ENCODE assay signal across 8 cellular contexts in the genomic region with DNA sequence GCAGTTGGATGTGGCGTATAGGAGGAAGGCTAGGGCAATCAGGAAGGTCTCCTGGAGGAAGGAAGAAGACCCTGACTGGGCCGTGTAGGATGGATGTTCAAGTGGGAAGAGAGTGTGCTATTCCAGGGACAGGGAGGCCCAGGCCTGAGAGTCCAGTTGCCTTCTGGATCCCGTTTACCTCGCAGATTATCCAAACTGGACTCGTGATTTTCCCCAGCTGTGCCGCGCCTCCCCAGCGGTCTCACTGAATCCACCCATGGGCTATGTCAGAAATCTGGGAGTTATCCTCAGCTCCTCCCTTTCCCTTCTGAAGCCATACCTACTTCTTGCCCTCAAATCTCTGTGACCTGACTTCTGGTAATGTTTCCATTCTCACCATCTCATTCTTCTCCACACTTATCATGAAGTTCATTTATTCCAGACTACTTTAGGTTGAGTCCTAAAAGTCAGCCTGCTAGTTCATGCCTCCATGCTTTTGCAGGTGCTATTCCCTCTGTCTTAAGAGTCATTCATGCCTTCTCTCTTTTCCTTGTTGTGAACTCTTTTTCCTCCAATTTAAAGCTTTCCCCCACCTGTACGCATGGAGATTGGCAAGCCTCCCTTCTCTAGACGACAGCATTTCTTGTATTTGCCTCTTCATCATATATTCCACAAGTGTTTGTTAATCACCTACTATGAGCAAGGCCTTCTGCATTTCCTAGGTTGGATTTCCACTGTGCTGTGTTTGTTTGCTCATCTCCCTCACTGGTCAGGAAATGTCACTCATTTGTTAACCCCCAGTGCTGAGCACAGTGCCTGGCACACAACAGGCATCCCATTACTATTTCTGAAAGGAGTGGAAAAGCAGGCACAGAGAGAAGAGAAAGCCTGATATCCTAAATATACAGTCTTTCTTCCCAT. TPM values are rescaled to one million over a fixed set of nuclear protein-coding genes. Genes with fewer than 3 reads are reported as not detected.
DNase-seq lines count a peak whose midpoint lies in the region; ATAC-seq, FAIRE-seq and TF ChIP-seq lines count a peak whose summit lies in the region.

No MANE protein-coding gene starts in this region.

- DNase-seq in AG08395 (ENCODE audit: low spot score) (peak; percentile 32), LHCN-M2 (ENCODE audit: low read depth) (peak; percentile 44), H1 (ENCODE audit: low read depth in 1 of 2, low spot score in 2 of 2) (no peak), NCI-H526 treated with DMSO at 0.1 percent for 48 hours (lab: John Stamatoyannopoulos, UW) (no peak), DMS153 (lab: John Stamatoyannopoulos, UW) (no peak)
- no peak for DNase-seq in activated CD4-positive, alpha-beta T cell treated with anti-CD3 and anti-CD28 coated beads for 1 hour

- H3K9me3 ChIP-seq in H1 (ENCODE audit: insufficient read depth in 2 of 2, low read depth in 1 of 2, low read length in 1 of 2) (no peaks in the 10 kb centered on the region), mucosa of stomach (ENCODE audit: control insufficient read depth, low read length) (no peaks in the 10 kb centered on the region)

- H3K9ac ChIP-seq in H1 (replicated peaks in 1 of 4; ENCODE audit: extremely low read depth in 1 of 4, low read depth in 3 of 4, low read length in 3 of 4) (peak overlapping the region; percentile 95 to 97 (median 96)), mucosa of stomach (ENCODE audit: low read length) (peak overlapping the region; percentile 93)

- peak overlapping the region; percentile 98; the same call in 1 of the 2 replicates for H4K8ac ChIP-seq in H1 (ENCODE audit: extremely low read depth, insufficient read depth, low read length)

- ATAC-seq in HG03108 (IDR thresholded peaks at IDR 0.05; ENCODE audit: unreplicated experiment): no peak

- H3K4me1 ChIP-seq in H1 (replicated peaks in 1 of 4; ENCODE audit: control insufficient read depth in 3 of 4, insufficient read depth in 4 of 4, low read length in 3 of 4) (peaks cover 2 to 13% (median 5%) of the 10 kb centered on the region in 4 experiments; a peak in 6 of 7 replicates), mucosa of stomach (ENCODE audit: control insufficient read depth, insufficient read depth, low read length) (peaks cover 72% of the 10 kb centered on the region)

- TF ChIP-seq CTCF in H1 (IDR thresholded peaks at IDR 0.05; ENCODE audit: control extremely low read depth in 1 of 3, insufficient read depth in 1 of 3, low read depth in 1 of 3, low read length in 3 of 3): no peak

- WGBS in H1 (ENCODE audit: extremely low coverage in 1 of 2, insufficient coverage in 1 of 2, insufficient read length in 1 of 2, insufficient replicate concordance in 2 of 2, low coverage in 1 of 2, low lambda C conversion rate in 2 of 2, missing lambda C conversion rate in 1 of 2), 2 experiments: 63% methylated on average over 10 of the region's 10 CpGs; no CpG with 5 or more reads in 1 of the 2 experiments

- H3K4ac ChIP-seq in H1 (replicated peaks; ENCODE audit: insufficient read length, low read depth, low read length): peak overlapping the region; percentile 58

- H2BK120ac ChIP-seq in H1 (replicated peaks; ENCODE audit: low read depth, low read length): no peak overlapping the region

- H4K5ac ChIP-seq in H1 (ENCODE audit: insufficient read length, low read depth, low read length): no peak overlapping the region

- no peak for TF ChIP-seq POLR2A in H1 (IDR thresholded peaks at IDR 0.05; ENCODE audit: control extremely low read depth in 1 of 2, low read depth in 2 of 2, low read length in 2 of 2)

- H3K79me2 ChIP-seq in H1 (ENCODE audit: control insufficient read depth in 1 of 2, insufficient read depth in 2 of 2, low read length in 2 of 2): peaks cover 22 to 50% of the 10 kb centered on the region in 2 experiments

- no peak for TF ChIP-seq EP300 in H1 (IDR thresholded peaks at IDR 0.05; ENCODE audit: borderline replicate concordance in 1 of 2, low read depth in 2 of 2, low read length in 2 of 2)

- H3K27me3 ChIP-seq in H1 (replicated peaks in 1 of 4; ENCODE audit: control insufficient read depth in 3 of 4, extremely low read depth in 1 of 4, insufficient read depth in 3 of 4, low read length in 3 of 4): no peaks in the 10 kb centered on the region
- no peaks in the 10 kb centered on the region for H3K27me3 ChIP-seq in mucosa of stomach (ENCODE audit: control insufficient read depth, insufficient read depth, low read length)

- no peak overlapping the region for H2AFZ ChIP-seq in H1 (ENCODE audit: low read length)

- H3K36me3 ChIP-seq in H1 (ENCODE audit: control insufficient read depth in 2 of 4, insufficient read depth in 4 of 4, low read length in 3 of 4): 0 out of 8 replicates have a peak, but pooled peaks cover 0 to 3% (median 0%) of the 10 kb centered on the region in 4 experiments
- no peaks in the 10 kb centered on the region for H3K36me3 ChIP-seq in mucosa of stomach (ENCODE audit: control insufficient read depth, insufficient read depth, low read length)

- H4K20me1 ChIP-seq in H1 (replicated peaks in 1 of 2; ENCODE audit: control insufficient read depth in 1 of 2, insufficient read depth in 2 of 2, low read length in 2 of 2): peaks cover 4 to 32% of the 10 kb centered on the region in 2 experiments

- H3K4me3 ChIP-seq in H1 (ENCODE audit: extremely low read depth in 1 of 4, insufficient read depth in 2 of 4, low read depth in 3 of 4, low read length in 4 of 4) (peak overlapping the region; percentile 88 to 94 (median 93)), mucosa of stomach (ENCODE audit: low read length) (peak overlapping the region; percentile 43)

- no peak overlapping the region for H4K91ac ChIP-seq in H1 (replicated peaks; ENCODE audit: insufficient read length, low read length)

- POLR2A ChIA-PET in H1 (lab: Charles Lee; ENCODE audit: partially characterized antibody): interaction anchor here (0.8 to 6.5 kb wide), 22 partner anchors 9 to 123 kb away, joined by 3 to 34 read pairs (median 4); no protein-coding TSS in a partner anchor

- no peak overlapping the region for H2AK5ac ChIP-seq in H1 (ENCODE audit: low read depth, low read length)

- no peak overlapping the region for H2BK20ac ChIP-seq in H1 (ENCODE audit: low read length)

- no peak for FAIRE-seq in H1 (lab: Jason Lieb, UNC)

- TF ChIP-seq RAD21 in H1 (IDR thresholded peaks at IDR 0.05 in 1 of 2, conservative IDR thresholded peaks at IDR 0.05 in 1 of 2; ENCODE audit: low read depth in 2 of 2, low read length in 2 of 2): no peak

- H3K4me2 ChIP-seq in H1 (ENCODE audit: insufficient read depth in 1 of 2, low read depth in 2 of 2, low read length in 2 of 2): peak overlapping the region; percentile 77 to 98

- H2BK5ac ChIP-seq in H1 (ENCODE audit: low read depth, low read length): peak overlapping the region; percentile 92; the same call in 1 of the 2 replicates

- H3K23me2 ChIP-seq in H1 (ENCODE audit: low read depth, low read length): peaks cover 10% of the 10 kb centered on the region

- no peak overlapping the region for H3K18ac ChIP-seq in H1 (ENCODE audit: extremely low read depth, low read length)

- no peak overlapping the region for H3K14ac ChIP-seq in H1 (ENCODE audit: insufficient read length)

- no peak overlapping the region for H2BK15ac ChIP-seq in H1 (ENCODE audit: low read length)

- H2BK12ac ChIP-seq in H1 (ENCODE audit: low read depth, low read length): no peak overlapping the region; the same call in 1 of the 2 replicates

- no peak overlapping the region for H3K56ac ChIP-seq in H1 (replicated peaks; ENCODE audit: insufficient read length, low read depth, low read length)

- peak overlapping the region; percentile 95 for H3K27ac ChIP-seq in H1 (ENCODE audit: low read depth, low read length)

- H3K23ac ChIP-seq in H1 (ENCODE audit: insufficient read length): no peak overlapping the region

- peaks cover 33% of the 10 kb centered on the region for H3K79me1 ChIP-seq in H1 (ENCODE audit: low read depth, low read length)

- CTCF ChIA-PET in H1 (lab: Charles Lee; ENCODE audit: partially characterized antibody): interaction anchor here (0.7 to 2.2 kb wide), 4 partner anchors 40 to 382 kb away, joined by 3 to 6 read pairs (median 3); no protein-coding TSS in a partner anchor

TF ChIP-seq in H1, 55 proteins besides CTCF, POLR2A, EP300 and RAD21 (continues in another document):
- no peak for TF ChIP-seq BACH1 (IDR thresholded peaks at IDR 0.05; ENCODE audit: low read length)
- TF ChIP-seq CEBPB (IDR thresholded peaks at IDR 0.05; ENCODE audit: low read depth, low read length): no peak
- no peak for TF ChIP-seq CREB1 (IDR thresholded peaks at IDR 0.05)
- no peak for TF ChIP-seq RXRA (IDR thresholded peaks at IDR 0.05; ENCODE audit: insufficient read depth, low read depth, low read length)
- TF ChIP-seq, protein P1, sequence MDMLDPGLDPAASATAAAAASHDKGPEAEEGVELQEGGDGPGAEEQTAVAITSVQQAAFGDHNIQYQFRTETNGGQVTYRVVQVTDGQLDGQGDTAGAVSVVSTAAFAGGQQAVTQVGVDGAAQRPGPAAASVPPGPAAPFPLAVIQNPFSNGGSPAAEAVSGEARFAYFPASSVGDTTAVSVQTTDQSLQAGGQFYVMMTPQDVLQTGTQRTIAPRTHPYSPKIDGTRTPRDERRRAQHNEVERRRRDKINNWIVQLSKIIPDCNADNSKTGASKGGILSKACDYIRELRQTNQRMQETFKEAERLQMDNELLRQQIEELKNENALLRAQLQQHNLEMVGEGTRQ (IDR thresholded peaks at IDR 0.05; ENCODE audit: low read length): no peak
- no peak for TF ChIP-seq HDAC2 (IDR thresholded peaks at IDR 0.05; ENCODE audit: borderline replicate concordance in 1 of 2, low read depth in 2 of 2, low read length in 2 of 2)
- TF ChIP-seq PHF8 (conservative IDR thresholded peaks at IDR 0.05; ENCODE audit: low read depth, low read length): no peak
- TF ChIP-seq, protein P2, sequence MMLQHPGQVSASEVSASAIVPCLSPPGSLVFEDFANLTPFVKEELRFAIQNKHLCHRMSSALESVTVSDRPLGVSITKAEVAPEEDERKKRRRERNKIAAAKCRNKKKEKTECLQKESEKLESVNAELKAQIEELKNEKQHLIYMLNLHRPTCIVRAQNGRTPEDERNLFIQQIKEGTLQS (IDR thresholded peaks at IDR 0.05; ENCODE audit: insufficient read depth, low read depth, low read length): no peak
- no peak for TF ChIP-seq HDAC6 (IDR thresholded peaks at IDR 0.05; ENCODE audit: low read depth, low read length)
- TF ChIP-seq BCL11A (IDR thresholded peaks at IDR 0.05; ENCODE audit: low read depth in 2 of 2, low read length in 2 of 2): no peak
- TF ChIP-seq TCF12 (IDR thresholded peaks at IDR 0.05; ENCODE audit: low read depth, low read length): no peak

RNA-seq across cellular contexts. Expression of a gene that starts 2.7 kb away (rescaled TPM):
- total RNA-seq in LHCN-M2 (2014; rRNA removed): 1.5 and 2.9 TPM in 2 replicates
- 1.1 TPM for polyA plus RNA-seq in LHCN-M2 (2012)
- total RNA-seq in H1 (2021; fragmentation: NEBNext Ultra II Directional; extraction: Animal tissue kit (Norgen Biotek cat#: 25700)): 3.6 and 4.2 TPM in 2 replicates
- polyA plus RNA-seq in H1 (2011; rRNA removed): 5.9 and 6.7 TPM in 2 replicates
- 7.0 TPM for polyA plus RNA-seq in H1 (2011; cell fraction: cytosol; rRNA removed)
- polyA plus RNA-seq in H1 (2011; cell fraction: nucleus; rRNA removed): 5.8 TPM
- 3.0 to 6.0 TPM (median 5.0 TPM) in 4 replicates for polyA plus RNA-seq in H1 (2012, experiment 1 of 2)
- 3.0 TPM for polyA plus RNA-seq in H1 (2012, experiment 2 of 2)
- polyA plus RNA-seq in H1 (2013, experiment 1 of 2): 3.0 TPM
- 2.9 TPM for polyA plus RNA-seq in H1 (2013, experiment 2 of 2)
- 1.4 and 1.5 TPM in 2 replicates for polyA minus RNA-seq in H1 (2011; rRNA and poly(A)+ RNA removed)
- 2.7 TPM for polyA minus RNA-seq in H1 (2011; cell fraction: cytosol; rRNA and poly(A)+ RNA removed)
- polyA minus RNA-seq in H1 (2011; cell fraction: nucleus; rRNA and poly(A)+ RNA removed): 1.1 TPM

Comparison
In these comparisons a context has a peak if more than half of its experiments do, and no peak if none do; other contexts are left out.
1. DNase-seq: peak in AG08395 (single experiment) and LHCN-M2 (single experiment); none in H1 (0 of 2), NCI-H526 treated with DMSO at 0.1 percent for 48 hours (single experiment), activated CD4-positive, alpha-beta T cell treated with anti-CD3 and anti-CD28 coated beads for 1 hour (single experiment) and DMS153 (single experiment).